In the genomic region with DNA sequence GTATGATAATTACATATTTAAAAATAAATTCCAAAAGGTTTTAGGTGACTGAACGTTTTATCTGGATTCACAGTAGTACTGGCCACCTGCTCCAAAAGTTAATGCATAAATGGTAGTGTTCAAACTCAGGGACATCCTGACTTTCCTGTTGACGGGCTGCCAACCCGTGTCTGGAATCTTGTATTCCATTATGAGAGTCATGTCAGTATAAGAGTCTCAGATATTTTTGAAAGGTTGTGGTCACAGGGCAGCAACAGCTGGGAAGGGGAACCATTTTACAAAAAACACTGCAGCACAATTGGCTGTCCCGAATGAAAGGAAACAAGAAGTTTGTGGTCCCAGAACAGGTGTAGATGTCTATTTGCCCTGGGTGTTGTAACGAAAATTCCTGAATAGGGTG, we compare ENCODE assay signal across 26 cellular contexts. TPM values are rescaled to one million over a fixed set of nuclear protein-coding genes. Genes with fewer than 3 reads are reported as not detected.
A peak's percentile ranks its signal among the peaks of the same experiment; 100 is the strongest.
DNase-seq lines count a peak whose midpoint lies in the region; ATAC-seq and TF ChIP-seq lines count a peak whose summit lies in the region.
"Had no signal": no experiment of that assay in that cellular context is flagged by ENCODE, and none has a peak within 500 bp of the region (broad histone marks: within the 10 kb centered on the region; RNA-seq: fewer than 3 reads in every experiment).

No MANE protein-coding gene starts in this region.

- no peak for TF ChIP-seq POLR2A in ovary (IDR thresholded peaks at IDR 0.05)

- H2BK15ac ChIP-seq in neuronal stem cell (ENCODE audit: low read length): no peak overlapping the region

- no peak overlapping the region for H3K4me3 ChIP-seq in right atrium auricular region
- H3K4me3 ChIP-seq in right cardiac atrium (ENCODE audit: low read length): no peak overlapping the region
- no peak overlapping the region for H3K4me3 ChIP-seq in ovary
- H3K4me3 ChIP-seq in A673 (ENCODE audit: low read depth, low read length, poor library complexity, severe bottlenecking): no peak overlapping the region
- no peak overlapping the region for H3K4me3 ChIP-seq in neuronal stem cell (ENCODE audit: low read length in 2 of 2)
- H3K4me3 ChIP-seq in foreskin fibroblast (ENCODE audit: low read depth in 1 of 2, low read length in 2 of 2): no peak overlapping the region
- H3K4me3 ChIP-seq: right lobe of liver, SJSA1 had no signal

- WGBS in right cardiac atrium: 24% methylated on average over 5 of the region's 5 CpGs
- WGBS in ovary, 3 donors: 11 to 18% (median 16%) methylated on average over 5 of the region's 5 CpGs
- no CpG with 5 or more reads among the region's 5 CpGs for WGBS in neuronal stem cell (ENCODE audit: extremely low coverage in 2 of 2, insufficient read length in 2 of 2, insufficient replicate concordance in 1 of 2), 2 donors

- ATAC-seq in Right ventricle myocardium superior (ENCODE audit: poor library complexity): peak; percentile 92
- ATAC-seq in right cardiac atrium: peak; percentile 57 to 76
- ATAC-seq: activated T-cell treated with anti-CD3 and anti-CD28 coated beads, Interleukin-2, amount 50 U/mL, for 4 hours; right lobe of liver had no signal

- H3K79me1 ChIP-seq in neuronal stem cell (ENCODE audit: low read depth, low read length): no peaks in the 10 kb centered on the region

- POLR2A ChIA-PET in A673 (lab: Charles Lee; ENCODE audit: low non-redundant PET): no interaction called here

- no peak overlapping the region for H4K91ac ChIP-seq in neuronal stem cell (ENCODE audit: low read depth, low read length, poor library complexity)

- H3K27me3 ChIP-seq in right atrium auricular region: no peaks in the 10 kb centered on the region
- no peaks in the 10 kb centered on the region for H3K27me3 ChIP-seq in right cardiac atrium (ENCODE audit: control insufficient read depth, insufficient read depth)
- H3K27me3 ChIP-seq in ovary: no peaks in the 10 kb centered on the region
- H3K27me3 ChIP-seq in A673 (replicated peaks; ENCODE audit: insufficient read depth, low read depth, low read length, poor library complexity): no peaks in the 10 kb centered on the region
- peaks cover 0 to 3% (median 0%) of the 10 kb centered on the region in 3 experiments for H3K27me3 ChIP-seq in neuronal stem cell (ENCODE audit: control insufficient read depth in 3 of 3, insufficient read depth in 3 of 3, low read depth in 1 of 3, low read length in 3 of 3)
- H3K27me3 ChIP-seq: right lobe of liver had no signal

- H2AFZ ChIP-seq in neuronal stem cell (ENCODE audit: low read length): no peak overlapping the region

- H4K8ac ChIP-seq in neuronal stem cell (ENCODE audit: low read depth, low read length): no peak overlapping the region

- no peak overlapping the region for H2AK5ac ChIP-seq in neuronal stem cell (ENCODE audit: low read depth, low read length)

- TF ChIP-seq CTCF in right atrium auricular region (IDR thresholded peaks at IDR 0.05) (no peak), ovary (IDR thresholded peaks at IDR 0.05) (no peak), A673 (conservative IDR thresholded peaks at IDR 0.05; ENCODE audit: low read depth, low read length) (no peak), foreskin fibroblast (IDR thresholded peaks at IDR 0.05; ENCODE audit: low read depth, low read length) (no peak)

- H3K27ac ChIP-seq in right atrium auricular region: peak overlapping the region in 1 of 2 donors; percentile 24
- H3K27ac ChIP-seq in right cardiac atrium (ENCODE audit: low read length): no peak overlapping the region
- no peak overlapping the region for H3K27ac ChIP-seq in ovary
- H3K27ac ChIP-seq in A673 (ENCODE audit: low read depth, low read length, poor library complexity, severe bottlenecking): no peak overlapping the region
- no peak overlapping the region for H3K27ac ChIP-seq in neuronal stem cell (replicated peaks; ENCODE audit: low read length)
- H3K27ac ChIP-seq: neutrophil, right lobe of liver, SJSA1 had no signal

- no peak overlapping the region for H3K9ac ChIP-seq in neuronal stem cell (ENCODE audit: low read depth, low read length, poor library complexity)

- H3K18ac ChIP-seq in neuronal stem cell (ENCODE audit: low read length): no peak overlapping the region

- no peak overlapping the region for H2BK5ac ChIP-seq in neuronal stem cell (ENCODE audit: low read length)

- no peak overlapping the region for H2BK12ac ChIP-seq in neuronal stem cell (ENCODE audit: low read length)

- H2BK120ac ChIP-seq in neuronal stem cell (ENCODE audit: low read depth, low read length): no peak overlapping the region

- H3K4ac ChIP-seq in neuronal stem cell (ENCODE audit: low read length): no peak overlapping the region

- no peak overlapping the region for H3K14ac ChIP-seq in neuronal stem cell (ENCODE audit: low read length)

- CTCF ChIA-PET in A673 (lab: Charles Lee): no interaction called here

- H3K36me3 ChIP-seq in right atrium auricular region: no peaks in the 10 kb centered on the region
- H3K36me3 ChIP-seq in ovary: no peaks in the 10 kb centered on the region
- H3K36me3 ChIP-seq in A673 (ENCODE audit: insufficient read depth, low read length, poor library complexity, severe bottlenecking): no peaks in the 10 kb centered on the region
- H3K36me3 ChIP-seq in neuronal stem cell (replicated peaks in 1 of 2; ENCODE audit: control insufficient read depth in 2 of 2, insufficient read depth in 2 of 2, low read length in 2 of 2): no peaks in the 10 kb centered on the region
- H3K36me3 ChIP-seq: neutrophil, right lobe of liver, SJSA1 had no signal

- no peak overlapping the region for H3K23ac ChIP-seq in neuronal stem cell (ENCODE audit: low read depth, low read length, poor library complexity)

- intact Hi-C loops in Right ventricle myocardium superior (cut with DNase I) (no loop called here), right cardiac atrium (cut with DNase I) (no loop called here), ovary (cut with DNase I) (no loop called here), A673 (cut with micrococcal nuclease; ENCODE audit: unreplicated experiment) (no loop called here)

- H3K9me3 ChIP-seq in right atrium auricular region: no peaks in the 10 kb centered on the region
- no peaks in the 10 kb centered on the region for H3K9me3 ChIP-seq in right cardiac atrium (ENCODE audit: control insufficient read depth, low read length)
- H3K9me3 ChIP-seq in ovary: no peaks in the 10 kb centered on the region
- H3K9me3 ChIP-seq in A673 (ENCODE audit: low read depth, low read length, poor library complexity, severe bottlenecking): no peaks in the 10 kb centered on the region
- H3K9me3 ChIP-seq in neuronal stem cell (replicated peaks in 1 of 2; ENCODE audit: control insufficient read depth in 2 of 2, insufficient read depth in 1 of 2, low read depth in 1 of 2, low read length in 2 of 2): no peaks in the 10 kb centered on the region
- H3K9me3 ChIP-seq: neutrophil, right lobe of liver, SJSA1 had no signal

- H3K4me2 ChIP-seq in neuronal stem cell (ENCODE audit: insufficient read depth, low read length, poor library complexity, severe bottlenecking): no peak overlapping the region

- no TSS peak for BruUV-seq in A673 (replicated peaks; lab: Mats Ljungman, UMichigan)

- DNase-seq in Right ventricle myocardium superior: peak; percentile 83
- DNase-seq in right atrium auricular region (ENCODE audit: low spot score): no peak
- peak; percentile 44 to 79 (median 69) for DNase-seq in right cardiac atrium
- DNase-seq in ovary: peak in 3 of 5 donors; percentile 20 to 52 (median 26)
- DNase-seq in A673 (ENCODE audit: low spot score): no peak
- no peak for DNase-seq in neuronal stem cell (ENCODE audit: low spot score)
- no peak for DNase-seq in hepatic stellate cell (ENCODE audit: low spot score)
- DNase-seq in foreskin fibroblast: no peak
- DNase-seq: activated B cell treated with CpG ODN at 0.5 μM for 24 hours; activated naive CD4-positive, alpha-beta T cell treated with anti-CD3 and anti-CD28 coated beads, Interleukin-2, amount 50 U/mL, for 16 hours; activated T-cell treated with anti-CD3 and anti-CD28 coated beads, Interleukin-2, amount 50 U/mL, for 4 hours; C1 segment of cervical spinal cord; endodermal cell; NCI-H146; NCI-H2171; NCI-H748 treated with DMSO at 0.1 percent for 48 hours; OCI-M1; right lobe of liver; stimulated activated CD4-positive, alpha-beta T cell treated with anti-CD3 and anti-CD28 coated beads, Interleukin-1b, Interleukin-23, amount 100 ng/mL, for 48 hours; stimulated activated naive CD4-positive, alpha-beta T cell treated with Interleukin-2 at 50 U/mL for 16 hours had no signal

- no peak for TF ChIP-seq EP300 in ovary (IDR thresholded peaks at IDR 0.05)

- H3K4me1 ChIP-seq in right atrium auricular region: no peaks in the 10 kb centered on the region
- no peaks in the 10 kb centered on the region for H3K4me1 ChIP-seq in right cardiac atrium (ENCODE audit: control insufficient read depth, insufficient read depth, low read length)
- no peaks in the 10 kb centered on the region for H3K4me1 ChIP-seq in ovary (ENCODE audit: insufficient read depth)
- H3K4me1 ChIP-seq in A673 (ENCODE audit: insufficient read depth, low read length, poor library complexity, severe bottlenecking): no peaks in the 10 kb centered on the region
- no peaks in the 10 kb centered on the region for H3K4me1 ChIP-seq in neuronal stem cell (ENCODE audit: control insufficient read depth in 2 of 2, insufficient read depth in 1 of 2, low read depth in 1 of 2, low read length in 2 of 2)
- H3K4me1 ChIP-seq: right lobe of liver, SJSA1 had no signal

RNA-seq across cellular contexts. Expression of gene TDRD1, which starts 2.8 kb away (rescaled TPM):
- total RNA-seq in Right ventricle myocardium superior: 5.8 TPM
- total RNA-seq in right atrium auricular region: 1 to 10 TPM in 1 of 2 donors, under 1 TPM in 1; 0.12 to 1.1 TPM
- total RNA-seq in right cardiac atrium: under 1 TPM; 0.72 to 0.85 (median 0.80) TPM
- 0.11 TPM for polyA plus RNA-seq in right cardiac atrium
- 1 to 10 TPM in 2 of 7 donors, under 1 TPM in 5; 0.36 to 1.4 (median 0.70) TPM for total RNA-seq in ovary
- polyA plus RNA-seq in ovary: under 1 TPM; 0.17 to 0.48 TPM
- total RNA-seq in A673 (2021): not detected in 2 replicates
- polyA plus RNA-seq in neuronal stem cell (2013, experiment 1 of 2): not detected
- polyA plus RNA-seq in neuronal stem cell (2013, experiment 2 of 2): not detected
- total RNA-seq: astrocyte, G401, SJSA1 had no signal

RNA-seq across cellular contexts. Expression of gene CCDC186, which starts 8.0 kb away (rescaled TPM):
- total RNA-seq in Right ventricle myocardium superior (15.3 TPM), right atrium auricular region (10 to 100 TPM; 13.0 to 17.1 TPM), right cardiac atrium (10 to 100 TPM; 18.3 to 29.4 (median 20.9) TPM), ovary (10 to 100 TPM; 15.7 to 31.2 (median 18.6) TPM), A673 (2021) (10.9 and 11.5 TPM in 2 replicates)
- polyA plus RNA-seq in right cardiac atrium (6.7 TPM), ovary (10 to 100 TPM in 1 of 2 donors, 1 to 10 TPM in 1; 4.4 to 10.1 TPM)
- polyA plus RNA-seq in neuronal stem cell (2013, experiment 1 of 2): 6.5 TPM
- 7.1 TPM for polyA plus RNA-seq in neuronal stem cell (2013, experiment 2 of 2)

RNA-seq across cellular contexts. Expression of gene VWA2, which starts 57.1 kb away (rescaled TPM):
- 0.08 TPM for total RNA-seq in Right ventricle myocardium superior
- not detected for total RNA-seq in right atrium auricular region
- not detected for total RNA-seq in right cardiac atrium
- not detected for polyA plus RNA-seq in right cardiac atrium
- 10 to 100 TPM in 1 of 7 donors, 1 to 10 TPM in 2, under 1 TPM in 3, not detected in 1; 0.18 to 11.1 (median 1.0) TPM for total RNA-seq in ovary
- under 1 TPM in 1 of 2 donors, not detected in 1; 0.04 TPM for polyA plus RNA-seq in ovary
- not detected in 2 replicates for total RNA-seq in A673 (2021)
- 0.08 TPM for polyA plus RNA-seq in neuronal stem cell (2013, experiment 1 of 2)
- 0.07 TPM for polyA plus RNA-seq in neuronal stem cell (2013, experiment 2 of 2)
- total RNA-seq: activated B cell treated with CpG ODN at 0.5 μM for 24 hours; activated T-cell treated with anti-CD3 and anti-CD28 coated beads, Interleukin-2, amount 50 U/mL, for 4 hours; G401; mononuclear cell; SJSA1; T-helper 2 cell treated with Interferon-gamma antibody and Interleukin-4, amounts not matched to agents 100 ng/mL and 5 ng/mL, for 36 hours had no signal

Comparison
In these comparisons a context has a peak if more than half of its experiments do, and no peak if none do; other contexts are left out.
1. DNase-seq: peak in Right ventricle myocardium superior (single experiment), right cardiac atrium (3 of 3) and ovary (3 of 5); none in right atrium auricular region (single experiment), A673 (single experiment), neuronal stem cell (single experiment), hepatic stellate cell (single experiment) and foreskin fibroblast (0 of 2).